Comparison of ENCODE assay signal across 17 cellular contexts in the genomic region with DNA sequence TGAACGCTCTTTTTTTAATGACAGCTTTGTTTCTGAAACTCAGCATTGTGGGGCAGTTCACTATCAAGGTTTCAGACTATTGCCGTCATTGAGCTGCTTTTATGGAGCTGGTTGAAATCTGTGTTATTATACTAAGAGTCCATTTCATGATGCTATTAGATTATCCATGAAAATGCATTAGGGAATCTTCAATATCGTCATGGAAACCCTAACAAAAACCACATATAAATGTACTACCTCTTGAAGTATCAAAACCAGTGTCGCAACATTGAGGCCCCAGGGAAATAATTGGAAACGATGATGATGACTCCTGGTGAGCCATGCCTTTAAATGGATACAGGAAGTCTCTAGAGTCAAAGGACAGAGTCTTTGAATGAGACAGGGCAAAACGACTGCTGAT.
DNase-seq lines count a peak whose midpoint lies in the region; TF ChIP-seq lines count a peak whose summit lies in the region.
"Had no signal": no experiment of that assay in that cellular context is flagged by ENCODE, and none has a peak within 500 bp of the region (broad histone marks: within the 10 kb centered on the region; RNA-seq: fewer than 3 reads in every experiment).

No MANE protein-coding gene starts in this region.

- POLR2A ChIA-PET in MCF 10A (lab: Yijun Ruan, JAX) = no interaction called here
- POLR2A ChIA-PET in activated CD4-positive, alpha-beta memory T cell treated with anti-CD3 and anti-CD28 coated beads for 36 hours (lab: Charles Lee) = no interaction called here

- no peak for TF ChIP-seq CTCF in MCF 10A (IDR thresholded peaks at IDR 0.05; ENCODE audit: unreplicated experiment)
- TF ChIP-seq CTCF in breast epithelium (IDR thresholded peaks at IDR 0.05) = no peak
- no peak for TF ChIP-seq CTCF in mammary epithelial cell (conservative IDR thresholded peaks at IDR 0.05 in 1 of 2, IDR thresholded peaks at IDR 0.05 in 1 of 2; ENCODE audit: extremely low read depth in 1 of 2, insufficient read depth in 1 of 2, low read depth in 1 of 2, low read length in 2 of 2)
- no peak for TF ChIP-seq CTCF in neural cell (IDR thresholded peaks at IDR 0.05; ENCODE audit: poor library complexity, severe bottlenecking)
- TF ChIP-seq CTCF in BE2C (IDR thresholded peaks at IDR 0.05; ENCODE audit: low read depth, low read length) = no peak

- BruUV-seq in MCF 10A (replicated peaks; lab: Mats Ljungman, UMichigan) (no TSS peak), mammary epithelial cell (replicated peaks; lab: Mats Ljungman, UMichigan) (no TSS peak)

- no peak overlapping the region for H3K27ac Mint-ChIP-seq in MCF 10A (ENCODE audit: low read depth, unreplicated experiment)
- no peak overlapping the region for H3K27ac Mint-ChIP-seq in activated CD4-positive, alpha-beta memory T cell treated with anti-CD3 and anti-CD28 coated beads for 36 hours
- H3K27ac Mint-ChIP-seq: CD4-positive, CD25-positive, alpha-beta regulatory T cell; CD8-positive, alpha-beta T cell; GM23338; H9 had no signal

- H3K79me2 ChIP-seq in mammary epithelial cell (ENCODE audit: insufficient read depth, low read length) (no peaks in the 10 kb centered on the region), neural cell (replicated peaks; ENCODE audit: insufficient read depth, low read length) (no peaks in the 10 kb centered on the region)

- H3K27ac ChIP-seq in breast epithelium = no peak overlapping the region
- H3K27ac ChIP-seq in mammary epithelial cell (ENCODE audit: insufficient read depth, low read depth, low read length) = no peak overlapping the region
- H3K27ac ChIP-seq in neural cell (ENCODE audit: low read length) = peak overlapping the region; percentile 64
- H3K27ac ChIP-seq: BLaER1, C4-2B had no signal

- 84% methylated on average over 6 of the region's 6 CpGs for WGBS in mammary epithelial cell (ENCODE audit: low coverage, missing lambda C conversion rate)

- H3K4me1 ChIP-seq in breast epithelium (no peaks in the 10 kb centered on the region), mammary epithelial cell (ENCODE audit: insufficient read depth, low read length) (no peaks in the 10 kb centered on the region), BE2C (no peaks in the 10 kb centered on the region)
- H3K4me1 ChIP-seq: BLaER1, Caco-2 had no signal

- H2AFZ ChIP-seq in mammary epithelial cell (ENCODE audit: low read depth, low read length) (no peak overlapping the region), neural cell (ENCODE audit: low read depth, low read length) (peak overlapping the region; percentile 29)
- H2AFZ ChIP-seq: GM23338 had no signal

- no peaks in the 10 kb centered on the region for H3K9me3 Mint-ChIP-seq in MCF 10A (ENCODE audit: unreplicated experiment)
- H3K9me3 Mint-ChIP-seq in activated CD4-positive, alpha-beta memory T cell treated with anti-CD3 and anti-CD28 coated beads for 36 hours = no peaks in the 10 kb centered on the region
- H3K9me3 Mint-ChIP-seq: H9 had no signal

- no peak overlapping the region for H3K4me3 Mint-ChIP-seq in MCF 10A (ENCODE audit: unreplicated experiment)
- no peak overlapping the region for H3K4me3 Mint-ChIP-seq in activated CD4-positive, alpha-beta memory T cell treated with anti-CD3 and anti-CD28 coated beads for 36 hours
- H3K4me3 Mint-ChIP-seq: CD4-positive, CD25-positive, alpha-beta regulatory T cell; CD8-positive, alpha-beta T cell; GM23338; H9 had no signal

- no peaks in the 10 kb centered on the region for H3K27me3 Mint-ChIP-seq in MCF 10A (ENCODE audit: insufficient read depth, unreplicated experiment)
- no peaks in the 10 kb centered on the region for H3K27me3 Mint-ChIP-seq in activated CD4-positive, alpha-beta memory T cell treated with anti-CD3 and anti-CD28 coated beads for 36 hours
- H3K27me3 Mint-ChIP-seq: CD4-positive, CD25-positive, alpha-beta regulatory T cell had no signal

- DNase-seq in MCF 10A (ENCODE audit: unreplicated experiment) (peak; percentile 21), breast epithelium (ENCODE audit: low spot score in 2 of 2) (no peak), NCI-H2227 (lab: John Stamatoyannopoulos, UW; ENCODE audit: unreplicated experiment) (peak; percentile 21), mammary epithelial cell (peak; percentile 34), BE2C (no peak)
- DNase-seq in activated CD4-positive, alpha-beta memory T cell treated with anti-CD3 and anti-CD28 coated beads for 36 hours = no peak
- no peak for DNase-seq in stimulated activated CD4-positive, alpha-beta T cell treated with anti-CD3 and anti-CD28 coated beads, Interleukin-2, amount 100 ng/mL, for 48 hours
- DNase-seq: Caco-2; CD4-positive, CD25-positive, alpha-beta regulatory T cell; CD8-positive, alpha-beta T cell; DMS153; DND-41; H9 had no signal

- no peaks in the 10 kb centered on the region for H3K4me1 Mint-ChIP-seq in MCF 10A (ENCODE audit: insufficient read depth, unreplicated experiment)
- H3K4me1 Mint-ChIP-seq in activated CD4-positive, alpha-beta memory T cell treated with anti-CD3 and anti-CD28 coated beads for 36 hours (ENCODE audit: low read depth) = no peaks in the 10 kb centered on the region
- H3K4me1 Mint-ChIP-seq: CD4-positive, CD25-positive, alpha-beta regulatory T cell; GM23338; H9 had no signal

- no peaks in the 10 kb centered on the region for H3K9me3 ChIP-seq in breast epithelium
- no peaks in the 10 kb centered on the region for H3K9me3 ChIP-seq in mammary epithelial cell (replicated peaks; ENCODE audit: insufficient read depth, low read length)
- no peaks in the 10 kb centered on the region for H3K9me3 ChIP-seq in neural cell (ENCODE audit: low read length)
- no peaks in the 10 kb centered on the region for H3K9me3 ChIP-seq in BE2C
- H3K9me3 ChIP-seq: BLaER1, Caco-2 had no signal

- H3K4me3 ChIP-seq in breast epithelium = no peak overlapping the region
- H3K4me3 ChIP-seq in mammary epithelial cell (replicated peaks in 1 of 3; ENCODE audit: insufficient read depth in 1 of 3, low read depth in 2 of 3, low read length in 3 of 3) = no peak overlapping the region
- H3K4me3 ChIP-seq in neural cell (ENCODE audit: low read length) = peak overlapping the region; percentile 23
- no peak overlapping the region for H3K4me3 ChIP-seq in BE2C (ENCODE audit: low read depth, low read length)
- H3K4me3 ChIP-seq: BLaER1, GM23338 had no signal

- H4K20me1 ChIP-seq in mammary epithelial cell (ENCODE audit: insufficient read depth, low read length) (no peaks in the 10 kb centered on the region), neural cell (ENCODE audit: insufficient read depth) (no peaks in the 10 kb centered on the region)
- H4K20me1 ChIP-seq: BLaER1 had no signal

- TF ChIP-seq POLR2A in breast epithelium (IDR thresholded peaks at IDR 0.05) = no peak

- H3K27me3 ChIP-seq in breast epithelium = no peaks in the 10 kb centered on the region
- no peaks in the 10 kb centered on the region for H3K27me3 ChIP-seq in mammary epithelial cell (ENCODE audit: insufficient read depth, low read length)
- no peaks in the 10 kb centered on the region for H3K27me3 ChIP-seq in neural cell (ENCODE audit: insufficient read depth, low read depth, low read length)
- no peaks in the 10 kb centered on the region for H3K27me3 ChIP-seq in BE2C
- H3K27me3 ChIP-seq: BLaER1 had no signal

- intact Hi-C loops in MCF 10A (cut with micrococcal nuclease) = no loop called here
- intact Hi-C loops in breast epithelium (cut with DNase I; ENCODE audit: low total_unique reads) = no loop called here
- intact Hi-C loops in mammary epithelial cell (cut with micrococcal nuclease) = no loop called here
- intact Hi-C loops in activated CD4-positive, alpha-beta memory T cell treated with anti-CD3 and anti-CD28 coated beads for 36 hours (cut with micrococcal nuclease) = no loop called here

- H3K36me3 Mint-ChIP-seq in MCF 10A (ENCODE audit: insufficient read depth, unreplicated experiment) = no peaks in the 10 kb centered on the region
- no peaks in the 10 kb centered on the region for H3K36me3 Mint-ChIP-seq in activated CD4-positive, alpha-beta memory T cell treated with anti-CD3 and anti-CD28 coated beads for 36 hours
- H3K36me3 Mint-ChIP-seq: CD4-positive, CD25-positive, alpha-beta regulatory T cell; CD8-positive, alpha-beta T cell had no signal

- dilution Hi-C loops in mammary epithelial cell (cut with HindIII; ENCODE audit: low sequenced_read_pairs) = no loop called here

- in situ Hi-C loops in mammary epithelial cell (cut with MboI; ENCODE audit: low sequenced_read_pairs in 2 of 2) = no loop called here

- no peaks in the 10 kb centered on the region for H3K9me2 ChIP-seq in neural cell (ENCODE audit: insufficient read depth, low read length)

- H3K9ac ChIP-seq in mammary epithelial cell (ENCODE audit: insufficient read depth, low read length) (no peak overlapping the region), neural cell (ENCODE audit: low read length) (peak overlapping the region; percentile 33)
- H3K9ac ChIP-seq: BLaER1 had no signal

- H3K36me3 ChIP-seq in breast epithelium (no peaks in the 10 kb centered on the region), mammary epithelial cell (ENCODE audit: insufficient read depth, low read length) (no peaks in the 10 kb centered on the region), neural cell (ENCODE audit: insufficient read depth, low read length) (no peaks in the 10 kb centered on the region), BE2C (no peaks in the 10 kb centered on the region)
- H3K36me3 ChIP-seq: BLaER1 had no signal

- no peaks in the 10 kb centered on the region for H3F3A ChIP-seq in neural cell (ENCODE audit: insufficient read depth, low read length, poor library complexity, severe bottlenecking)

- CTCF ChIA-PET in MCF 10A (lab: Yijun Ruan, JAX) = no interaction called here
- CTCF ChIA-PET in mammary epithelial cell (lab: Charles Lee; ENCODE audit: low non-redundant PET) = no interaction called here
- CTCF ChIA-PET in activated CD4-positive, alpha-beta memory T cell treated with anti-CD3 and anti-CD28 coated beads for 36 hours (lab: Charles Lee) = no interaction called here

- TF ChIP-seq EP300 in neural cell (conservative IDR thresholded peaks at IDR 0.05; ENCODE audit: poor library complexity, severe bottlenecking) = peak; percentile 71

- H3K4me2 ChIP-seq in mammary epithelial cell (ENCODE audit: insufficient read depth, low read depth, low read length) (no peak overlapping the region), neural cell (ENCODE audit: low read length) (peak overlapping the region; percentile 22)
- H3K4me2 ChIP-seq: BLaER1, GM23338 had no signal

- no peak for TF ChIP-seq RAD21 in neural cell (conservative IDR thresholded peaks at IDR 0.05)

TF ChIP-seq in neural cell, 6 proteins besides CTCF, POLR2A, EP300 and RAD21:
- TF ChIP-seq EZH2 (IDR thresholded peaks at IDR 0.05; ENCODE audit: borderline replicate concordance, insufficient read depth, low read length, poor library complexity, severe bottlenecking) (no peak), POLR2AphosphoS5 (IDR thresholded peaks at IDR 0.05) (peak; percentile 80)

Comparison
In these comparisons a context has a peak if more than half of its experiments do, and no peak if none do; other contexts are left out.
1. DNase-seq: peak in MCF 10A (single experiment), NCI-H2227 (single experiment) and mammary epithelial cell (single experiment); none in breast epithelium (0 of 2), activated CD4-positive, alpha-beta memory T cell treated with anti-CD3 and anti-CD28 coated beads for 36 hours (single experiment), stimulated activated CD4-positive, alpha-beta T cell treated with anti-CD3 and anti-CD28 coated beads, Interleukin-2, amount 100 ng/mL, for 48 hours (0 of 2) and BE2C (single experiment).